Comparison of ENCODE assay signal across 18 cellular contexts in genomic region chr12:12800406-12801180, GRCh38. TPM values are rescaled to one million over a fixed set of nuclear protein-coding genes. Genes with fewer than 3 reads are reported as not detected.
DNase-seq lines count a peak whose midpoint lies in the region; ATAC-seq, FAIRE-seq and TF ChIP-seq lines count a peak whose summit lies in the region.
"Had no signal": no experiment of that assay in that cellular context is flagged by ENCODE, and none has a peak within 500 bp of the region (broad histone marks: within the 10 kb centered on the region; RNA-seq: fewer than 3 reads in every experiment).

No MANE protein-coding gene starts in this region.

- no peak for FAIRE-seq in bronchial epithelial cell (lab: Jason Lieb, UNC)

- no TSS peak for BruUV-seq in A673 (replicated peaks; lab: Mats Ljungman, UMichigan)

- intact Hi-C loops in A673 (cut with micrococcal nuclease; ENCODE audit: unreplicated experiment), result no loop called here

- H3K4me3 ChIP-seq in bronchial epithelial cell (ENCODE audit: low read depth, low read length) (no peak overlapping the region), A673 (ENCODE audit: low read depth, low read length, poor library complexity, severe bottlenecking) (no peak overlapping the region)
- H3K4me3 ChIP-seq: cardiac muscle cell had no signal

- H3K27ac Mint-ChIP-seq in stimulated activated naive CD8-positive, alpha-beta T cell treated with anti-CD3 and anti-CD28 coated beads, Interleukin-15, Interleukin-2, amounts not matched to agents 100 ng/mL and 50 ng/mL, for 24 hours, result peak overlapping the region; percentile 32
- H3K27ac Mint-ChIP-seq: WTC11 had no signal

- H3K27me3 Mint-ChIP-seq in stimulated activated naive CD8-positive, alpha-beta T cell treated with anti-CD3 and anti-CD28 coated beads, Interleukin-15, Interleukin-2, amounts not matched to agents 100 ng/mL and 50 ng/mL, for 24 hours, result no peaks in the 10 kb centered on the region

- no peak overlapping the region for H3K27ac ChIP-seq in A673 (ENCODE audit: low read depth, low read length, poor library complexity, severe bottlenecking)
- H3K27ac ChIP-seq: cardiac muscle cell had no signal

- no peaks in the 10 kb centered on the region for H3K36me3 Mint-ChIP-seq in stimulated activated naive CD8-positive, alpha-beta T cell treated with anti-CD3 and anti-CD28 coated beads, Interleukin-15, Interleukin-2, amounts not matched to agents 100 ng/mL and 50 ng/mL, for 24 hours (ENCODE audit: low read depth)

- no peaks in the 10 kb centered on the region for H3K36me3 ChIP-seq in bronchial epithelial cell (ENCODE audit: control insufficient read depth, insufficient read depth, low read length)
- H3K36me3 ChIP-seq in A673 (ENCODE audit: insufficient read depth, low read length, poor library complexity, severe bottlenecking), result no peaks in the 10 kb centered on the region
- H3K36me3 ChIP-seq: cardiac muscle cell had no signal

- POLR2A ChIA-PET in A673 (lab: Charles Lee; ENCODE audit: low non-redundant PET), result no interaction called here

- no peak overlapping the region for H3K4me3 Mint-ChIP-seq in stimulated activated naive CD8-positive, alpha-beta T cell treated with anti-CD3 and anti-CD28 coated beads, Interleukin-15, Interleukin-2, amounts not matched to agents 100 ng/mL and 50 ng/mL, for 24 hours
- H3K4me3 Mint-ChIP-seq: WTC11 had no signal

- H3K27me3 ChIP-seq in bronchial epithelial cell (ENCODE audit: control insufficient read depth, insufficient read depth, low read length), result no peaks in the 10 kb centered on the region
- H3K27me3 ChIP-seq in A673 (replicated peaks; ENCODE audit: insufficient read depth, low read depth, low read length, poor library complexity), result no peaks in the 10 kb centered on the region
- H3K27me3 ChIP-seq: cardiac muscle cell had no signal

- no peak for TF ChIP-seq CTCF in bronchial epithelial cell (IDR thresholded peaks at IDR 0.05; ENCODE audit: insufficient read depth, low read length, severe bottlenecking)
- no peak for TF ChIP-seq CTCF in A673 (conservative IDR thresholded peaks at IDR 0.05; ENCODE audit: low read depth, low read length)

- H3K4me1 ChIP-seq in A673 (ENCODE audit: insufficient read depth, low read length, poor library complexity, severe bottlenecking), result no peaks in the 10 kb centered on the region

- H3K9me3 ChIP-seq in A673 (ENCODE audit: low read depth, low read length, poor library complexity, severe bottlenecking), result no peaks in the 10 kb centered on the region

- no peak for ATAC-seq in stimulated activated naive CD8-positive, alpha-beta T cell treated with anti-CD3 and anti-CD28 coated beads, Interleukin-15, Interleukin-2, amounts not matched to agents 100 U/mL and 50 U/mL, for 24 hours
- no peak for ATAC-seq in HG03097 (IDR thresholded peaks at IDR 0.05; ENCODE audit: low FRiP score, unreplicated experiment)
- ATAC-seq: WTC11 had no signal

- CTCF ChIA-PET in A673 (lab: Charles Lee), result no interaction called here

- H3K9me3 Mint-ChIP-seq in stimulated activated naive CD8-positive, alpha-beta T cell treated with anti-CD3 and anti-CD28 coated beads, Interleukin-15, Interleukin-2, amounts not matched to agents 100 ng/mL and 50 ng/mL, for 24 hours, result no peaks in the 10 kb centered on the region

- DNase-seq in stimulated activated naive CD8-positive, alpha-beta T cell treated with anti-CD3 and anti-CD28 coated beads, Interleukin-15, Interleukin-2, amounts not matched to agents 100 U/mL and 50 U/mL, for 24 hours, result no peak
- DNase-seq in bronchial epithelial cell (ENCODE audit: low read depth) (peak; percentile 98), kidney tubule cell (ENCODE audit: low spot score) (peak; percentile 66), A673 (ENCODE audit: low spot score) (no peak), putamen (ENCODE audit: low spot score) (no peak), NOMO-1 treated with DMSO at 0.1 percent for 48 hours (lab: John Stamatoyannopoulos, UW; ENCODE audit: unreplicated experiment) (no peak)
- DNase-seq: ACHN; activated naive CD4-positive, alpha-beta T cell treated with Interleukin-2 at 50 U/mL for 16 hours; HCEC 1CT; head of caudate nucleus; NCI-H187; NCI-H510A treated with DMSO at 0.1 percent for 48 hours; stimulated activated CD4-positive, alpha-beta T cell treated with anti-CD3 and anti-CD28 coated beads, Interleukin-1b, Interleukin-23, amount 100 ng/mL, for 48 hours; SW 1271 had no signal

- peaks cover 35% of the 10 kb centered on the region for H3K4me1 Mint-ChIP-seq in stimulated activated naive CD8-positive, alpha-beta T cell treated with anti-CD3 and anti-CD28 coated beads, Interleukin-15, Interleukin-2, amounts not matched to agents 100 ng/mL and 50 ng/mL, for 24 hours (ENCODE audit: low read depth)
- H3K4me1 Mint-ChIP-seq: WTC11 had no signal

RNA-seq across cellular contexts. Expression of gene DDX47, which starts 12.6 kb away (rescaled TPM):
- total RNA-seq in bronchial epithelial cell (42.2 and 56.9 TPM in 2 replicates), A673 (2021) (86.8 and 90.4 TPM in 2 replicates)

RNA-seq across cellular contexts. Expression of gene APOLD1, which starts 15.1 kb away (rescaled TPM):
- total RNA-seq in bronchial epithelial cell (1.4 and 2.6 TPM in 2 replicates), A673 (2021) (5.9 and 6.4 TPM in 2 replicates)

Comparison
In these comparisons a context has a peak if more than half of its experiments do, and no peak if none do; other contexts are left out.
1. DNase-seq: peak in bronchial epithelial cell (single experiment) and kidney tubule cell (single experiment); none in stimulated activated naive CD8-positive, alpha-beta T cell treated with anti-CD3 and anti-CD28 coated beads, Interleukin-15, Interleukin-2, amounts not matched to agents 100 U/mL and 50 U/mL, for 24 hours (single experiment), A673 (single experiment), putamen (single experiment) and NOMO-1 treated with DMSO at 0.1 percent for 48 hours (single experiment).